Comparison of ENCODE assay signal across 8 cellular contexts in the genomic region with DNA sequence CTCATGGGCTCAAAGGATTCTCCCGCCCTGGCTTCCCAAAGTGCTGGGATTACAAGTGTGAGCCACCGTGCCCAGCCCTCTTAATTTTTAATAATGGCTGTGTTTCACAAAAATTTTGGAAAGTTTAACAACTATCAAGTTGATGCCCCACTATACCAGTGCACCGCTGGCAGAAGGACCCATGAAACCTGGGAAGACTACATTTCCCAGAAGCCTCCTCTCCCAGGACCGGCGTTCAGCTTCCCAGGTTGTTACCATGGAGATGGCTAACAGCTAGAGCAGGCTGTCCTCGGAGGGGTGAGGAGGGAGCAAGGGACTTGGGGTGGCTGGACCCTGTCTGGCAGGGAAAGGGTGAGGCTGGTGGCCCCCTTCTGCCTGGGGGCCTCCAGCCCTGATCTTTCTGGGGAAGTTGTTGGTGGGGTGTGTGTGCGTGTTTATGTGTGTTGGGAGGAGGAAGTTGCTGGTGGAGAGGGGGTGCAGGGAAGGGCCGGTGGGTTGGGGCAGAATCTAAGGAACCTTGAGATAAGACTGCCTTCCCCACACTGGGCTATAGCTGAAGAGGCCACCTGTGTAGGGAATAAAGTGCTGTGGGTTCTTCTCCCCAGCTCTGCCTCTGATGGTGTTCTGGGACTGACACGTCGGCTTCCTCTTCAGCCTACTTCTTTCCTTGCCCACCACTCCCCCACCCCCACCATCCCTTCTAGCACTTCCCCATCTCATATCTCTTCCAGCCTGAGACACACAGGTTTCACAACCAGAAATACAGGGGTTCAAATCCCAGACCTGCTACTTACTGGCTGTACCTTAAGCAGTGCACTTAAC. TPM values are rescaled to one million over a fixed set of nuclear protein-coding genes. Genes with fewer than 3 reads are reported as not detected.
DNase-seq lines count a peak whose midpoint lies in the region; TF ChIP-seq lines count a peak whose summit lies in the region.

A gene with protein sequence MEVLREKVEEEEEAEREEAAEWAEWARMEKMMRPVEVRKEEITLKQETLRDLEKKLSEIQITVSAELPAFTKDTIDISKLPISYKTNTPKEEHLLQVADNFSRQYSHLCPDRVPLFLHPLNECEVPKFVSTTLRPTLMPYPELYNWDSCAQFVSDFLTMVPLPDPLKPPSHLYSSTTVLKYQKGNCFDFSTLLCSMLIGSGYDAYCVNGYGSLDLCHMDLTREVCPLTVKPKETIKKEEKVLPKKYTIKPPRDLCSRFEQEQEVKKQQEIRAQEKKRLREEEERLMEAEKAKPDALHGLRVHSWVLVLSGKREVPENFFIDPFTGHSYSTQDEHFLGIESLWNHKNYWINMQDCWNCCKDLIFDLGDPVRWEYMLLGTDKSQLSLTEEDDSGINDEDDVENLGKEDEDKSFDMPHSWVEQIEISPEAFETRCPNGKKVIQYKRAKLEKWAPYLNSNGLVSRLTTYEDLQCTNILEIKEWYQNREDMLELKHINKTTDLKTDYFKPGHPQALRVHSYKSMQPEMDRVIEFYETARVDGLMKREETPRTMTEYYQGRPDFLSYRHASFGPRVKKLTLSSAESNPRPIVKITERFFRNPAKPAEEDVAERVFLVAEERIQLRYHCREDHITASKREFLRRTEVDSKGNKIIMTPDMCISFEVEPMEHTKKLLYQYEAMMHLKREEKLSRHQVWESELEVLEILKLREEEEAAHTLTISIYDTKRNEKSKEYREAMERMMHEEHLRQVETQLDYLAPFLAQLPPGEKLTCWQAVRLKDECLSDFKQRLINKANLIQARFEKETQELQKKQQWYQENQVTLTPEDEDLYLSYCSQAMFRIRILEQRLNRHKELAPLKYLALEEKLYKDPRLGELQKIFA (plus strand): TSS at position 251 of the 822 bp plus-strand sequence. CDS start 3,144 bp downstream, outside the sequence.

- H3K9me3 Mint-ChIP-seq in activated CD4-positive, alpha-beta T cell treated with anti-CD3 and anti-CD28 coated beads, Interleukin-2, amount 10 ng/mL, durations not matched to agents 24 days and 14 days, result no peaks in the 10 kb centered on the region

- no peak within 1 kb of the TSS for H3K27ac ChIP-seq in RWPE1
- H3K27ac ChIP-seq in testis, result no peak within 1 kb of the TSS

- POLR2A ChIA-PET in RWPE1 (lab: Yijun Ruan, JAX; ENCODE audit: low non-redundant PET), result interaction anchor here (0.6 kb wide), 1 partner anchor 32 kb away, joined by 7 read pairs; no protein-coding TSS in a partner anchor

- peak within 1 kb of the TSS; percentile 77 for H3K27ac Mint-ChIP-seq in activated CD4-positive, alpha-beta T cell treated with anti-CD3 and anti-CD28 coated beads, Interleukin-2, amount 10 ng/mL, durations not matched to agents 24 days and 14 days

- peaks cover 4% of the 10 kb centered on the region for H3K4me1 ChIP-seq in testis

- no peak for TF ChIP-seq CTCF in RWPE1 (conservative IDR thresholded peaks at IDR 0.05; ENCODE audit: low read depth)
- TF ChIP-seq CTCF in testis (IDR thresholded peaks at IDR 0.05), result no peak

- intact Hi-C loops in activated CD4-positive, alpha-beta T cell treated with anti-CD3 and anti-CD28 coated beads, Interleukin-2, amount 10 ng/mL, durations not matched to agents 24 days and 14 days (cut with micrococcal nuclease), result no loop called here
- intact Hi-C loops in testis (cut with DNase I; ENCODE audit: low total_unique reads), result no loop called here

- no peaks in the 10 kb centered on the region for H3K36me3 ChIP-seq in testis (ENCODE audit: low read depth, missing control alignments)

- no peaks in the 10 kb centered on the region for H3K9me3 ChIP-seq in testis

- H3K27me3 ChIP-seq in testis, result no peaks in the 10 kb centered on the region

- H3K36me3 Mint-ChIP-seq in activated CD4-positive, alpha-beta T cell treated with anti-CD3 and anti-CD28 coated beads, Interleukin-2, amount 10 ng/mL, durations not matched to agents 24 days and 14 days (ENCODE audit: low read depth), result no peaks in the 10 kb centered on the region

- WGBS in testis, 2 donors, result 42 to 58% methylated on average over 7 to 10 of the region's 10 CpGs

- in situ Hi-C loops in KBM-7 (cut with MboI; ENCODE audit: low pct_unique_long_range_greater_than_20kb, low sequenced_read_pairs), result no loop called here

- no peak within 1 kb of the TSS for H3K4me3 ChIP-seq in testis

- peak; percentile 75 for DNase-seq in activated CD4-positive, alpha-beta T cell treated with anti-CD3 and anti-CD28 coated beads, Interleukin-2, amount 10 ng/mL, durations not matched to agents 24 days and 14 days
- DNase-seq in activated CD4-positive, alpha-beta T cell treated with anti-CD3 and anti-CD28 coated beads, Interleukin-2, amount 50 U/mL, for 1 hour, result no peak
- DNase-seq in KBM-7 (peak; percentile 99), RWPE1 (ENCODE audit: low spot score) (peak; percentile 65), cerebellum (ENCODE audit: low spot score) (peak; percentile 12), kidney glomerular epithelial cell (lab: John Stamatoyannopoulos, UW) (peak; percentile 49), testis (peak; percentile 69), activated gamma-delta T cell (lab: John Stamatoyannopoulos, UW) (no peak)

- CTCF ChIA-PET in RWPE1 (lab: Yijun Ruan, JAX), result no interaction called here

- H3K4me3 Mint-ChIP-seq in activated CD4-positive, alpha-beta T cell treated with anti-CD3 and anti-CD28 coated beads, Interleukin-2, amount 10 ng/mL, durations not matched to agents 24 days and 14 days, result peak within 1 kb of the TSS; percentile 75

- no peak for TF ChIP-seq POLR2A in testis (IDR thresholded peaks at IDR 0.05)

- H3K27me3 Mint-ChIP-seq in activated CD4-positive, alpha-beta T cell treated with anti-CD3 and anti-CD28 coated beads, Interleukin-2, amount 10 ng/mL, durations not matched to agents 24 days and 14 days, result peaks cover 8% of the 10 kb centered on the region

- peaks cover 22% of the 10 kb centered on the region for H3K4me1 Mint-ChIP-seq in activated CD4-positive, alpha-beta T cell treated with anti-CD3 and anti-CD28 coated beads, Interleukin-2, amount 10 ng/mL, durations not matched to agents 24 days and 14 days

RNA-seq across cellular contexts. Expression of the gene that starts here (rescaled TPM):
- total RNA-seq in activated CD4-positive, alpha-beta T cell treated with anti-CD3 and anti-CD28 coated beads, Interleukin-2, amount 10 ng/mL, durations not matched to agents 24 days and 14 days, result 0.09 TPM in 1 of 2 replicates, not detected in the other
- total RNA-seq in cerebellum (1.00 TPM), testis (10 to 100 TPM; 35.4 to 62.7 TPM)
- polyA plus RNA-seq in testis (ENCODE audit: insufficient read depth, low read depth, low replicate concordance), result 199 TPM

Comparison
In these comparisons a context has a peak if more than half of its experiments do, and no peak if none do; other contexts are left out.
1. RNA of the gene that starts here (total RNA-seq): 35.4 to 62.7 TPM in testis; 1.00 TPM in cerebellum (single experiment) and 0.09 TPM in activated CD4-positive, alpha-beta T cell treated with anti-CD3 and anti-CD28 coated beads, Interleukin-2, amount 10 ng/mL, durations not matched to agents 24 days and 14 days; every median in the first group is over 10 times any median in the second.
2. Peak in DNase-seq in activated CD4-positive, alpha-beta T cell treated with anti-CD3 and anti-CD28 coated beads, Interleukin-2, amount 10 ng/mL, durations not matched to agents 24 days and 14 days; RNA of the gene not detected or under 1 TPM.
3. Peak in DNase-seq in cerebellum; RNA of the gene not detected or under 1 TPM.
4. DNase-seq: peak in KBM-7 (single experiment), RWPE1 (single experiment), kidney glomerular epithelial cell (single experiment) and testis (single experiment); none in activated CD4-positive, alpha-beta T cell treated with anti-CD3 and anti-CD28 coated beads, Interleukin-2, amount 50 U/mL, for 1 hour (single experiment) and activated gamma-delta T cell (single experiment).